In genomic region chr13:75384881-75385707, GRCh38 we compare ENCODE assay signal across 12 cellular contexts.
DNase-seq lines count a peak whose midpoint lies in the region; ATAC-seq and TF ChIP-seq lines count a peak whose summit lies in the region.
"Had no signal": no experiment of that assay in that cellular context is flagged by ENCODE, and none has a peak within 500 bp of the region (broad histone marks: within the 10 kb centered on the region; RNA-seq: fewer than 3 reads in every experiment).

No MANE protein-coding gene starts in this region.

- H3K27me3 ChIP-seq in colonic mucosa: no peaks in the 10 kb centered on the region

- H3K36me3 Mint-ChIP-seq in WTC11: no peaks in the 10 kb centered on the region

- no peak overlapping the region for H3K4me3 Mint-ChIP-seq in WTC11
- H3K4me3 Mint-ChIP-seq: activated CD8-positive, alpha-beta T cell treated with anti-CD3 and anti-CD28 coated beads for 36 hours had no signal

- CTCF ChIA-PET in WTC11 (lab: Charles Lee): interaction anchor here (1.1 to 1.4 kb wide), 2 partner anchors 12 to 13 kb away, joined by 3 read pairs; no protein-coding TSS in a partner anchor

- DNase-seq in NOMO-1 treated with DMSO at 0.1 percent for 48 hours (lab: John Stamatoyannopoulos, UW; ENCODE audit: unreplicated experiment) (peak; percentile 31), NOMO-1 treated with dmso at 0.1 percent for 144 hours (lab: John Stamatoyannopoulos, UW; ENCODE audit: unreplicated experiment) (no peak), NCI-H146 (lab: John Stamatoyannopoulos, UW) (peak; percentile 97), WTC11 (ENCODE audit: low spot score) (no peak), sciatic nerve (ENCODE audit: low spot score) (no peak), GM10266 (ENCODE audit: extremely low spot score) (no peak), colonic mucosa (no peak)
- DNase-seq: activated CD8-positive, alpha-beta T cell treated with anti-CD3 and anti-CD28 coated beads for 36 hours; effector CD8-positive, alpha-beta T cell; NCI-H1694 treated with DMSO at 0.1 percent for 48 hours; SK-N-SH had no signal

- intact Hi-C loops in sciatic nerve (cut with DNase I): no loop called here
- intact Hi-C loops in colonic mucosa (cut with DNase I): no loop called here

- H3K4me1 ChIP-seq in colonic mucosa: no peaks in the 10 kb centered on the region

- H3K27ac Mint-ChIP-seq in WTC11: peak overlapping the region; percentile 46; the same call in 1 of the 2 replicates
- H3K27ac Mint-ChIP-seq: activated CD8-positive, alpha-beta T cell treated with anti-CD3 and anti-CD28 coated beads for 36 hours had no signal

- no peaks in the 10 kb centered on the region for H3K27me3 Mint-ChIP-seq in WTC11 (ENCODE audit: low read depth)
- H3K27me3 Mint-ChIP-seq: activated CD8-positive, alpha-beta T cell treated with anti-CD3 and anti-CD28 coated beads for 36 hours had no signal

- H3K9me3 ChIP-seq in colonic mucosa: no peaks in the 10 kb centered on the region
- H3K9me3 ChIP-seq: SK-N-SH had no signal

- H3K27ac ChIP-seq in colonic mucosa: no peak overlapping the region

- no peak overlapping the region for H3K9ac ChIP-seq in colonic mucosa (ENCODE audit: low read depth in 2 of 2, low read length in 2 of 2)
- H3K9ac ChIP-seq: SK-N-SH had no signal

- peak; percentile 44; the same call in 1 of the 2 replicates for ATAC-seq in WTC11
- peak; percentile 10 for ATAC-seq in sciatic nerve
- no peak for ATAC-seq in HG02642 (IDR thresholded peaks at IDR 0.05; ENCODE audit: poor library complexity, unreplicated experiment)

- H3K4me1 Mint-ChIP-seq in WTC11: peaks cover 18% of the 10 kb centered on the region

- POLR2A ChIA-PET in WTC11 (lab: Charles Lee): interaction anchor here (0.7 kb wide), 1 partner anchor 52 kb away, joined by 6 read pairs; no protein-coding TSS in a partner anchor

- no peak overlapping the region for H3K4me3 ChIP-seq in colonic mucosa

- no peaks in the 10 kb centered on the region for H3K36me3 ChIP-seq in colonic mucosa

- no peaks in the 10 kb centered on the region for H3K9me3 Mint-ChIP-seq in WTC11
- H3K9me3 Mint-ChIP-seq: activated CD8-positive, alpha-beta T cell treated with anti-CD3 and anti-CD28 coated beads for 36 hours had no signal

- TF ChIP-seq CTCF in WTC11 (IDR thresholded peaks at IDR 0.05): no peak
- no peak for TF ChIP-seq CTCF in GM10266 (IDR thresholded peaks at IDR 0.05; ENCODE audit: control insufficient read depth, insufficient read depth, low read depth, missing control alignments)
- TF ChIP-seq CTCF in colonic mucosa (IDR thresholded peaks at IDR 0.05): no peak

TF ChIP-seq in WTC11, 78 proteins besides CTCF, POLR2A, EP300 and RAD21:
- TF ChIP-seq USF2 (CRISPR knock-in tag; IDR thresholded peaks at IDR 0.05): no peak
- no peak for TF ChIP-seq KAT7 (CRISPR knock-in tag; IDR thresholded peaks at IDR 0.05; ENCODE audit: borderline replicate concordance)
- no peak for TF ChIP-seq ZNF512 (CRISPR knock-in tag; IDR thresholded peaks at IDR 0.05; ENCODE audit: borderline replicate concordance)
- TF ChIP-seq ZNF671 (CRISPR knock-in tag; IDR thresholded peaks at IDR 0.05): no peak
- TF ChIP-seq OVOL2 (CRISPR knock-in tag; IDR thresholded peaks at IDR 0.05; ENCODE audit: borderline replicate concordance): no peak
- no peak for TF ChIP-seq PREB (CRISPR knock-in tag; IDR thresholded peaks at IDR 0.05; ENCODE audit: borderline replicate concordance)
- TF ChIP-seq TEAD4 (CRISPR knock-in tag; IDR thresholded peaks at IDR 0.05): no peak
- TF ChIP-seq CREM (CRISPR knock-in tag; IDR thresholded peaks at IDR 0.05): no peak
- TF ChIP-seq ZNF232 (CRISPR knock-in tag; IDR thresholded peaks at IDR 0.05): no peak
- TF ChIP-seq FOXP4 (CRISPR knock-in tag; IDR thresholded peaks at IDR 0.05): no peak
- no peak for TF ChIP-seq HMGA2 (CRISPR knock-in tag; IDR thresholded peaks at IDR 0.05)
TF ChIP-seq in WTC11: peak in this region for 0.

Comparison
In these comparisons a context has a peak if more than half of its experiments do, and no peak if none do; other contexts are left out.
1. DNase-seq: peak in NOMO-1 treated with DMSO at 0.1 percent for 48 hours (single experiment) and NCI-H146 (single experiment); none in NOMO-1 treated with dmso at 0.1 percent for 144 hours (single experiment), WTC11 (single experiment), sciatic nerve (single experiment), GM10266 (single experiment) and colonic mucosa (single experiment).